8 cellular contexts compared by ENCODE assay signal in the genomic region with DNA sequence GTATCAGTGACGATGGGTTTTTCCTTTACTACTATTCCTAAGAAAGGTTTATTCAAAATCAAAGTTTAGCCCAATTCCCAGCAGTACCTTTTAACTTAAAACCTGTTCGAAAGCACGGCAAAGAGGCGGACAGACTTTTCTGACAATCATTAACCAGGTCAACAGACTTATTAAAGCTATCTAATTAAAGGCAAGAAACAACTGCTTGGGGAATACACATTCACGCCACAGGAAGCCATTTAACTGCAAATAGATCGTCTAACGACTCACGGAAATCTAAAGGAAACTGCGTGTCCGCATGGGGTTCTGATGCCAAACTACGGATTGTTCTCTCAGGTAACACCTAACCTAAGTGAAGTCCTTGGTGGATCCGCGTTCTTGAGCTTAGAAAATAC. TPM values are rescaled to one million over a fixed set of nuclear protein-coding genes. Genes with fewer than 3 reads are reported as not detected.
DNase-seq lines count a peak whose midpoint lies in the region; ATAC-seq and TF ChIP-seq lines count a peak whose summit lies in the region.

No MANE protein-coding gene starts in this region.

- no peak for DNase-seq in AG09309 (ENCODE audit: low read depth)
- DNase-seq in activated T-helper 2 cell treated with anti-CD3 and anti-CD28 coated beads, Interferon-gamma antibody, Interleukin-2, Interleukin-4, amounts not matched to agents 10 μg/mL and 5 μg/mL and 100 μg/mL, durations not matched to agents 14 hours and 24 hours and 36 hours (ENCODE audit: low spot score), result no peak
- no peak for DNase-seq in stomach
- DNase-seq in amniotic stem cell (lab: John Stamatoyannopoulos, UW), result no peak
- no peak for DNase-seq in activated CD4-positive, alpha-beta T cell treated with anti-CD3 and anti-CD28 coated beads for 4 hours

- H3K27me3 Mint-ChIP-seq in activated T-helper 2 cell treated with anti-CD3 and anti-CD28 coated beads, Interferon-gamma antibody, Interleukin-2, Interleukin-4, amounts not matched to agents 10 μg/mL and 5 μg/mL and 100 μg/mL, durations not matched to agents 14 hours and 24 hours and 36 hours (ENCODE audit: low read depth), result peaks cover 8% of the 10 kb centered on the region

- TF ChIP-seq CTCF in AG09309 (IDR thresholded peaks at IDR 0.05; ENCODE audit: control insufficient read depth, insufficient read depth, low read depth, low read length, missing control alignments) (no peak), stomach (IDR thresholded peaks at IDR 0.05) (no peak)

- 0 to 1% (median 0%) methylated on average over 13 of the region's 13 CpGs for WGBS in stomach, 5 donors

- H3K27me3 ChIP-seq in stomach, result no peaks in the 10 kb centered on the region

- H3K9me3 ChIP-seq in iPS-18c (ENCODE audit: control insufficient read depth, insufficient read depth, low read length) (no peaks in the 10 kb centered on the region), stomach (no peaks in the 10 kb centered on the region)

- intact Hi-C loops in activated T-helper 2 cell treated with anti-CD3 and anti-CD28 coated beads, Interferon-gamma antibody, Interleukin-2, Interleukin-4, amounts not matched to agents 10 μg/mL and 5 μg/mL and 100 μg/mL, durations not matched to agents 14 hours and 24 hours and 36 hours (cut with micrococcal nuclease), result loop anchor here (1.0 to 10.0 kb wide), 5 partner anchors 75 to 937 kb away; a partner anchor contains a TSS
- intact Hi-C loops in stomach (cut with DNase I; ENCODE audit: low total_unique reads), result no loop called here

- peak overlapping the region; percentile 69 to 98 (median 96) for H3K27ac ChIP-seq in stomach

- no peaks in the 10 kb centered on the region for H3K36me3 ChIP-seq in stomach

- H3K4me1 Mint-ChIP-seq in activated T-helper 2 cell treated with anti-CD3 and anti-CD28 coated beads, Interferon-gamma antibody, Interleukin-2, Interleukin-4, amounts not matched to agents 10 μg/mL and 5 μg/mL and 100 μg/mL, durations not matched to agents 14 hours and 24 hours and 36 hours (ENCODE audit: low read depth), result peaks cover 36% of the 10 kb centered on the region

- no peak for TF ChIP-seq POLR2A in stomach (IDR thresholded peaks at IDR 0.05)

- TF ChIP-seq EP300 in stomach (IDR thresholded peaks at IDR 0.05), result no peak

- ATAC-seq in GM18873 (IDR thresholded peaks at IDR 0.05; ENCODE audit: low FRiP score, unreplicated experiment), result peak; percentile 1
- peak; percentile 6 for ATAC-seq in HG03196 (IDR thresholded peaks at IDR 0.05; ENCODE audit: unreplicated experiment)

- H3K4me3 ChIP-seq in AG09309 (ENCODE audit: control insufficient read depth, low read depth, low read length) (peak overlapping the region; percentile 91), iPS-18c (ENCODE audit: insufficient read depth, low read depth, low read length) (peak overlapping the region; percentile 92), stomach (peak overlapping the region; percentile 61 to 88 (median 74))

- peak overlapping the region; percentile 91 for H3K4me3 Mint-ChIP-seq in activated T-helper 2 cell treated with anti-CD3 and anti-CD28 coated beads, Interferon-gamma antibody, Interleukin-2, Interleukin-4, amounts not matched to agents 10 μg/mL and 5 μg/mL and 100 μg/mL, durations not matched to agents 14 hours and 24 hours and 36 hours (ENCODE audit: low read depth)

- no peaks in the 10 kb centered on the region for H3K9me3 Mint-ChIP-seq in activated T-helper 2 cell treated with anti-CD3 and anti-CD28 coated beads, Interferon-gamma antibody, Interleukin-2, Interleukin-4, amounts not matched to agents 10 μg/mL and 5 μg/mL and 100 μg/mL, durations not matched to agents 14 hours and 24 hours and 36 hours

- H3K27ac Mint-ChIP-seq in activated T-helper 2 cell treated with anti-CD3 and anti-CD28 coated beads, Interferon-gamma antibody, Interleukin-2, Interleukin-4, amounts not matched to agents 10 μg/mL and 5 μg/mL and 100 μg/mL, durations not matched to agents 14 hours and 24 hours and 36 hours, result peak overlapping the region; percentile 88

- no peaks in the 10 kb centered on the region for H3K36me3 Mint-ChIP-seq in activated T-helper 2 cell treated with anti-CD3 and anti-CD28 coated beads, Interferon-gamma antibody, Interleukin-2, Interleukin-4, amounts not matched to agents 10 μg/mL and 5 μg/mL and 100 μg/mL, durations not matched to agents 14 hours and 24 hours and 36 hours (ENCODE audit: low read depth)

- H3K4me1 ChIP-seq in stomach, result peaks cover 0 to 51% (median 18%) of the 10 kb centered on the region in 4 donors

RNA-seq across cellular contexts. Expression of gene USP53, which starts 0.7 kb away (rescaled TPM):
- total RNA-seq in activated T-helper 2 cell treated with anti-CD3 and anti-CD28 coated beads, Interferon-gamma antibody, Interleukin-2, Interleukin-4, amounts not matched to agents 10 μg/mL and 5 μg/mL and 100 μg/mL, durations not matched to agents 14 hours and 24 hours and 36 hours, result 6.6 and 7.3 TPM in 2 replicates
- 100 to 1,000 TPM in 1 of 5 donors, 10 to 100 TPM in 4; 53.7 to 116 (median 55.9) TPM for total RNA-seq in stomach
- polyA plus RNA-seq in stomach, result 10 to 100 TPM; 15.8 to 24.5 (median 24.0) TPM
